Comparison of ENCODE assay signal across 24 cellular contexts in genomic region chr11:7563269-7563668, GRCh38.
"Had no signal": no experiment of that assay in that cellular context is flagged by ENCODE, and none has a peak within 500 bp of the region (broad histone marks: within the 10 kb centered on the region; RNA-seq: fewer than 3 reads in every experiment).

No MANE protein-coding gene starts in this region.

- H3K9me3 ChIP-seq: body of pancreas, suprapubic skin had no signal

- H3K4me1 ChIP-seq: body of pancreas, foreskin keratinocyte had no signal

- DNase-seq: activated CD4-positive, alpha-beta T cell treated with anti-CD3 and anti-CD28 coated beads, Interleukin-2, amount 10 ng/mL, durations not matched to agents 24 days and 14 days; activated CD4-positive, CD25-positive, alpha-beta regulatory T cell; activated CD8-positive, alpha-beta memory T cell treated with anti-CD3 and anti-CD28 coated beads, Interleukin-2, amount 50 U/mL, for 4 hours; activated CD8-positive, alpha-beta T cell treated with anti-CD3 and anti-CD28 coated beads, Interleukin-2, amount 10 ng/mL, durations not matched to agents 7 days and 5 days; activated effector memory CD4-positive, alpha-beta T cell treated with anti-CD3 and anti-CD28 coated beads, Interleukin-2, amount 50 U/mL, for 16 hours; activated T-cell treated with anti-CD3 and anti-CD28 coated beads, Interleukin-2, amount 50 U/mL, for 48 hours; amygdala; body of pancreas; central memory CD4-positive, alpha-beta T cell; foreskin keratinocyte; kidney glomerular epithelial cell; left ventricle myocardium superior; natural killer cell; nucleus accumbens; right cardiac atrium; stimulated activated naive CD8-positive, alpha-beta T cell treated with anti-CD3 and anti-CD28 coated beads, Interleukin-15, Interleukin-2, amounts not matched to agents 100 U/mL and 50 U/mL, for 24 hours had no signal

- ATAC-seq: activated CD8-positive, alpha-beta T cell treated with anti-CD3 and anti-CD28 coated beads, Interleukin-2, amount 10 ng/mL, durations not matched to agents 7 days and 5 days; activated naive CD4-positive, alpha-beta T cell treated with anti-CD3 and anti-CD28 coated beads, Interleukin-2, amount 50 U/mL, for 72 hours; body of pancreas; esophagus mucosa; foreskin keratinocyte; left ventricle myocardium superior; natural killer cell; right cardiac atrium; stimulated activated naive CD8-positive, alpha-beta T cell treated with anti-CD3 and anti-CD28 coated beads, Interleukin-15, Interleukin-2, amounts not matched to agents 100 U/mL and 50 U/mL, for 24 hours had no signal

- H3K27me3 Mint-ChIP-seq: memory B cell, progenitor cell of endocrine pancreas had no signal

- H3K4me3 Mint-ChIP-seq: activated CD4-positive, alpha-beta T cell treated with anti-CD3 and anti-CD28 coated beads, Interleukin-2, amount 10 ng/mL, durations not matched to agents 24 days and 14 days; activated CD8-positive, alpha-beta T cell treated with anti-CD3 and anti-CD28 coated beads, Interleukin-2, amount 10 ng/mL, durations not matched to agents 7 days and 5 days; memory B cell; natural killer cell; T-helper 2 cell treated with Interferon-gamma antibody and Interleukin-4, amounts not matched to agents 5 μg/mL and 100 μg/mL, for 36 hours had no signal

- H3K4me1 Mint-ChIP-seq: activated CD4-positive, alpha-beta T cell treated with anti-CD3 and anti-CD28 coated beads, Interleukin-2, amount 10 ng/mL, durations not matched to agents 24 days and 14 days had no signal

- H3K4me3 ChIP-seq: body of pancreas, coronary artery, smooth muscle cell, suprapubic skin had no signal

- H3K27me3 ChIP-seq: body of pancreas, foreskin keratinocyte, suprapubic skin had no signal

- H3K36me3 Mint-ChIP-seq: natural killer cell had no signal

- H3K9me3 Mint-ChIP-seq: activated CD4-positive, alpha-beta T cell treated with anti-CD3 and anti-CD28 coated beads, Interleukin-2, amount 10 ng/mL, durations not matched to agents 24 days and 14 days; natural killer cell; T-helper 2 cell treated with Interferon-gamma antibody and Interleukin-4, amounts not matched to agents 5 μg/mL and 100 μg/mL, for 36 hours had no signal

- H3K27ac ChIP-seq: body of pancreas, coronary artery, foreskin keratinocyte, suprapubic skin had no signal

- H3K27ac Mint-ChIP-seq: activated CD4-positive, alpha-beta T cell treated with anti-CD3 and anti-CD28 coated beads, Interleukin-2, amount 10 ng/mL, durations not matched to agents 24 days and 14 days; activated CD8-positive, alpha-beta T cell treated with anti-CD3 and anti-CD28 coated beads, Interleukin-2, amount 10 ng/mL, durations not matched to agents 7 days and 5 days; activated naive CD4-positive, alpha-beta T cell treated with anti-CD3 and anti-CD28 coated beads, Interleukin-2, amount 50 U/mL, for 72 hours; natural killer cell; progenitor cell of endocrine pancreas; T-helper 2 cell treated with Interferon-gamma antibody and Interleukin-4, amounts not matched to agents 5 μg/mL and 100 μg/mL, for 36 hours had no signal
